ENCODE assay signal across 13 cellular contexts in genomic region chr17:20234266-20234665, GRCh38.
DNase-seq lines count a peak whose midpoint lies in the region; ATAC-seq and FAIRE-seq lines count a peak whose summit lies in the region.
"Had no signal": no experiment of that assay in that cellular context is flagged by ENCODE, and none has a peak within 500 bp of the region (broad histone marks: within the 10 kb centered on the region; RNA-seq: fewer than 3 reads in every experiment).

No MANE protein-coding gene starts in this region.

- peaks cover 4 to 24% of the 10 kb centered on the region in 2 donors for H3K4me1 ChIP-seq in naive thymus-derived CD4-positive, alpha-beta T cell (ENCODE audit: control insufficient read depth in 2 of 2, insufficient read depth in 2 of 2, low read length in 2 of 2)
- H3K4me1 ChIP-seq in SJCRH30: no peaks in the 10 kb centered on the region
- no peaks in the 10 kb centered on the region for H3K4me1 ChIP-seq in small intestine (ENCODE audit: control insufficient read depth in 2 of 2, insufficient read depth in 1 of 2, low read depth in 1 of 2, low read length in 1 of 2)

- H3K4me1 Mint-ChIP-seq in naive thymus-derived CD4-positive, alpha-beta T cell: peaks cover 29 to 73% (median 60%) of the 10 kb centered on the region in 7 donors

- H3K36me3 ChIP-seq in naive thymus-derived CD4-positive, alpha-beta T cell (ENCODE audit: control insufficient read depth in 2 of 3, insufficient read depth in 3 of 3, low read length in 3 of 3): no peaks in the 10 kb centered on the region
- H3K36me3 ChIP-seq in SJCRH30 (peaks cover 15% of the 10 kb centered on the region), small intestine (ENCODE audit: control insufficient read depth in 2 of 2, insufficient read depth in 2 of 2, low read length in 2 of 2) (peaks cover 0 to 13% of the 10 kb centered on the region in 2 donors)

- no peak overlapping the region for H3K4me3 ChIP-seq in Jurkat, Clone E6-1 (ENCODE audit: low read length)
- peak overlapping the region; percentile 19 for H3K4me3 ChIP-seq in naive thymus-derived CD4-positive, alpha-beta T cell (ENCODE audit: low read length)
- H3K4me3 ChIP-seq in SJCRH30: no peak overlapping the region
- no peak overlapping the region for H3K4me3 ChIP-seq in small intestine (ENCODE audit: low read depth in 1 of 2, low read length in 2 of 2)

- H3K4me3 Mint-ChIP-seq in naive thymus-derived CD4-positive, alpha-beta T cell: peak overlapping the region; percentile 64 to 84 (median 69)

- ATAC-seq in naive thymus-derived CD4-positive, alpha-beta T cell: peak; percentile 93
- ATAC-seq in left ventricle myocardium superior: no peak
- ATAC-seq: Panc1 had no signal

- H3K27ac Mint-ChIP-seq in naive thymus-derived CD4-positive, alpha-beta T cell: peak overlapping the region; percentile 74 to 92 (median 88)

- H3K27me3 Mint-ChIP-seq in naive thymus-derived CD4-positive, alpha-beta T cell: no peaks in the 10 kb centered on the region

- 61 to 76% (median 65%) methylated on average over 4 of the region's 4 CpGs for WGBS in small intestine, 3 donors

- H3K27ac ChIP-seq in naive thymus-derived CD4-positive, alpha-beta T cell (ENCODE audit: low read depth, low read length): peak overlapping the region; percentile 26
- H3K27ac ChIP-seq in SJCRH30: no peak overlapping the region
- H3K27ac ChIP-seq in small intestine (ENCODE audit: low read depth in 1 of 2, low read length in 1 of 2): no peak overlapping the region

- peak; percentile 95 for DNase-seq in Jurkat, Clone E6-1 (ENCODE audit: low read depth, low spot score)
- DNase-seq in activated CD8-positive, alpha-beta memory T cell treated with anti-CD3 and anti-CD28 coated beads, Interleukin-2, amount 50 U/mL, for 1 hour (ENCODE audit: extremely low read depth): peak; percentile 1
- DNase-seq in naive thymus-derived CD4-positive, alpha-beta T cell: peak in 8 of 9 donors; percentile 58 to 79 (median 69)
- DNase-seq in stimulated activated naive CD4-positive, alpha-beta T cell (lab: John Stamatoyannopoulos, UW): peak in 5 of 6 experiments; percentile 9 to 72 (median 62)
- DNase-seq in SJCRH30 (no peak), left ventricle myocardium superior (no peak), small intestine (no peak), SIG-M5 treated with dmso at 0.1 percent for 504 hours (lab: John Stamatoyannopoulos, UW; ENCODE audit: unreplicated experiment) (no peak)
- DNase-seq: Calu3, kidney, NCI-H2029 treated with DMSO at 0.1 percent for 48 hours had no signal

- H3K27me3 ChIP-seq in naive thymus-derived CD4-positive, alpha-beta T cell (ENCODE audit: control insufficient read depth in 2 of 2, insufficient read depth in 2 of 2, low read length in 2 of 2): no peaks in the 10 kb centered on the region
- H3K27me3 ChIP-seq in SJCRH30: no peaks in the 10 kb centered on the region
- H3K27me3 ChIP-seq in small intestine (ENCODE audit: control insufficient read depth in 2 of 2, insufficient read depth in 2 of 2, low read length in 2 of 2): no peaks in the 10 kb centered on the region

- H3K9me3 Mint-ChIP-seq in naive thymus-derived CD4-positive, alpha-beta T cell: peaks cover 0 to 5% (median 0%) of the 10 kb centered on the region in 11 donors

- POLR2A ChIA-PET in naive thymus-derived CD4-positive, alpha-beta T cell (lab: Charles Lee): interaction anchor here (1.1 to 4.1 kb wide), 4 partner anchors 13 to 53 kb away, joined by 3 to 45 read pairs (median 6); no protein-coding TSS in a partner anchor

- intact Hi-C loops in naive thymus-derived CD4-positive, alpha-beta T cell (cut with micrococcal nuclease): loop anchor here (1.0 to 5.0 kb wide), 6 partner anchors 8 to 87 kb away; no protein-coding TSS in a partner anchor
- intact Hi-C loops in left ventricle myocardium superior (cut with micrococcal nuclease): no loop called here

- H3K36me3 Mint-ChIP-seq in naive thymus-derived CD4-positive, alpha-beta T cell: peaks cover 0 to 10% (median 0%) of the 10 kb centered on the region in 5 donors

- FAIRE-seq in small intestine (lab: Jason Lieb, UNC): no peak
- FAIRE-seq: kidney, TTC549 had no signal

- CTCF ChIA-PET in naive thymus-derived CD4-positive, alpha-beta T cell (lab: Charles Lee): interaction anchor here (0.7 to 1.6 kb wide), 4 partner anchors 10 to 50 kb away, joined by 3 to 6 read pairs (median 5); no protein-coding TSS in a partner anchor

- H3K9me3 ChIP-seq in naive thymus-derived CD4-positive, alpha-beta T cell (ENCODE audit: control insufficient read depth in 2 of 3, low read length in 3 of 3): no peaks in the 10 kb centered on the region
- H3K9me3 ChIP-seq in SJCRH30 (replicated peaks) (no peaks in the 10 kb centered on the region), small intestine (ENCODE audit: control insufficient read depth, low read depth) (no peaks in the 10 kb centered on the region)

Comparison
In these comparisons a context has a peak if more than half of its experiments do, and no peak if none do; other contexts are left out.
1. DNase-seq: peak in Jurkat, Clone E6-1 (single experiment), activated CD8-positive, alpha-beta memory T cell treated with anti-CD3 and anti-CD28 coated beads, Interleukin-2, amount 50 U/mL, for 1 hour (single experiment), naive thymus-derived CD4-positive, alpha-beta T cell (8 of 9) and stimulated activated naive CD4-positive, alpha-beta T cell (5 of 6); none in SJCRH30 (0 of 2), left ventricle myocardium superior (single experiment), small intestine (single experiment) and SIG-M5 treated with dmso at 0.1 percent for 504 hours (single experiment).